ENCODE assay signal across 1 cellular context in the genomic region with DNA sequence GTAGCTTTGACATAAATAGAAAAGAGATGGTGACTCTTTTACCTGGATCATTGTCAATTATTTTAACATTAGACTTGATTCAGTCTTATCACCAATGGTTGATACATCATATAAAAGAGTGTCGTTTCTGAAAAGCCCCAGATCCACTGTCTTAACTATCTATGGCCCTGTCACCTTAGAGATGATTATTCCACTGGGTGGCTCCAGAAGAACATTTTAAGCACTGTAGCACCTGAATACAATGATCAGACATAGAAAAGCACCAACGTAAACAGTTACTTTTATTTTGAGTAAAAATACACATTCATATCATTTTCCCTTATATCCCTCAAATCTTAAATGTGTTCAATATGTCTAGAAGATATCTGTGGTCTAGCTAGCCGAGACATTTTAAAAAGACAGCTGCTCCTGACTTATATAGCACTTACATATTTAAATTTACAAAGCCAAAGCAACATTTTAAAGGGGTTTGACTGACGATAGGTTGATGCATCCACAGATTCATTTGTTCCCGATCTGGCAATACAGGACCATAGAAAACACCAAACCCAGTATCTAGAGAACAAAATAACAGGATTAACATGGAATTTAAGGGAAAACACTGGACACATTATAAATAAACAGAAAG.
TF ChIP-seq lines count a peak whose summit lies in the region.

No MANE protein-coding gene starts in this region.

TF ChIP-seq in HEK293, 187 proteins besides CTCF, POLR2A, EP300 and RAD21 (continued from another document):
- TF ChIP-seq, protein P1, sequence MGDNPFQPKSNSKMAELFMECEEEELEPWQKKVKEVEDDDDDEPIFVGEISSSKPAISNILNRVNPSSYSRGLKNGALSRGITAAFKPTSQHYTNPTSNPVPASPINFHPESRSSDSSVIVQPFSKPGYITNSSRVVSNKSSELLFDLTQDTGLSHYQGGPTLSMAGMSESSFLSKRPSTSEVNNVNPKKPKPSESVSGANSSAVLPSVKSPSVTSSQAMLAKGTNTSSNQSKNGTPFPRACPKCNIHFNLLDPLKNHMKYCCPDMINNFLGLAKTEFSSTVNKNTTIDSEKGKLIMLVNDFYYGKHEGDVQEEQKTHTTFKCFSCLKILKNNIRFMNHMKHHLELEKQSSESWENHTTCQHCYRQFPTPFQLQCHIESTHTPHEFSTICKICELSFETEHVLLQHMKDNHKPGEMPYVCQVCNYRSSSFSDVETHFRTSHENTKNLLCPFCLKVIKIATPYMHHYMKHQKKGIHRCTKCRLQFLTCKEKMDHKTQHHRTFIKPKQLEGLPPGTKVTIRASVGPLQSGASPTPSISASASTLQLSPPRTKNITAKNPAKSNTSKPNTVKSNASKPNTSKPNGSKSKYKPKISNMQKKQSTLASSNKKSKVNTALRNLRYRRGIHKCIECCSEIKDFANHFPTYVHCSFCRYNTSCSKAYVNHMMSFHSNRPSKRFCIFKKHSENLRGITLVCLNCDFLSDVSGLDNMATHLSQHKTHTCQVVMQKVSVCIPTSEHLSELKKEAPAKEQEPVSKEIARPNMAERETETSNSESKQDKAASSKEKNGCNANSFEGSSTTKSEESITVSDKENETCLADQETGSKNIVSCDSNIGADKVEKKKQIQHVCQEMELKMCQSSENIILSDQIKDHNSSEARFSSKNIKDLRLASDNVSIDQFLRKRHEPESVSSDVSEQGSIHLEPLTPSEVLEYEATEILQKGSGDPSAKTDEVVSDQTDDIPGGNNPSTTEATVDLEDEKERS (tag by site-specific recombination; IDR thresholded peaks at IDR 0.05), result no peak
- TF ChIP-seq, protein P2, sequence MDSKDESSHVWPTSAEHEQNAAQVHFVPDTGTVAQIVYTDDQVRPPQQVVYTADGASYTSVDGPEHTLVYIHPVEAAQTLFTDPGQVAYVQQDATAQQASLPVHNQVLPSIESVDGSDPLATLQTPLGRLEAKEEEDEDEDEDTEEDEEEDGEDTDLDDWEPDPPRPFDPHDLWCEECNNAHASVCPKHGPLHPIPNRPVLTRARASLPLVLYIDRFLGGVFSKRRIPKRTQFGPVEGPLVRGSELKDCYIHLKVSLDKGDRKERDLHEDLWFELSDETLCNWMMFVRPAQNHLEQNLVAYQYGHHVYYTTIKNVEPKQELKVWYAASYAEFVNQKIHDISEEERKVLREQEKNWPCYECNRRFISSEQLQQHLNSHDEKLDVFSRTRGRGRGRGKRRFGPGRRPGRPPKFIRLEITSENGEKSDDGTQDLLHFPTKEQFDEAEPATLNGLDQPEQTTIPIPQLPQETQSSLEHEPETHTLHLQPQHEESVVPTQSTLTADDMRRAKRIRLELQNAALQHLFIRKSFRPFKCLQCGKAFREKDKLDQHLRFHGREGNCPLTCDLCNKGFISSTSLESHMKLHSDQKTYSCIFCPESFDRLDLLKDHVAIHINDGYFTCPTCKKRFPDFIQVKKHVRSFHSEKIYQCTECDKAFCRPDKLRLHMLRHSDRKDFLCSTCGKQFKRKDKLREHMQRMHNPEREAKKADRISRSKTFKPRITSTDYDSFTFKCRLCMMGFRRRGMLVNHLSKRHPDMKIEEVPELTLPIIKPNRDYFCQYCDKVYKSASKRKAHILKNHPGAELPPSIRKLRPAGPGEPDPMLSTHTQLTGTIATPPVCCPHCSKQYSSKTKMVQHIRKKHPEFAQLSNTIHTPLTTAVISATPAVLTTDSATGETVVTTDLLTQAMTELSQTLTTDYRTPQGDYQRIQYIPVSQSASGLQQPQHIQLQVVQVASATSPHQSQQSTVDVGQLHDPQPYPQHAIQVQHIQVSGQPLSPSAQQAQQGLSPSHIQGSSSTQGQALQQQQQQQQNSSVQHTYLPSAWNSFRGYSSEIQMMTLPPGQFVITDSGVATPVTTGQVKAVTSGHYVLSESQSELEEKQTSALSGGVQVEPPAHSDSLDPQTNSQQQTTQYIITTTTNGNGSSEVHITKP (tag by site-specific recombination; IDR thresholded peaks at IDR 0.05), result no peak
